ENCODE assay signal across 8 cellular contexts in the genomic region with DNA sequence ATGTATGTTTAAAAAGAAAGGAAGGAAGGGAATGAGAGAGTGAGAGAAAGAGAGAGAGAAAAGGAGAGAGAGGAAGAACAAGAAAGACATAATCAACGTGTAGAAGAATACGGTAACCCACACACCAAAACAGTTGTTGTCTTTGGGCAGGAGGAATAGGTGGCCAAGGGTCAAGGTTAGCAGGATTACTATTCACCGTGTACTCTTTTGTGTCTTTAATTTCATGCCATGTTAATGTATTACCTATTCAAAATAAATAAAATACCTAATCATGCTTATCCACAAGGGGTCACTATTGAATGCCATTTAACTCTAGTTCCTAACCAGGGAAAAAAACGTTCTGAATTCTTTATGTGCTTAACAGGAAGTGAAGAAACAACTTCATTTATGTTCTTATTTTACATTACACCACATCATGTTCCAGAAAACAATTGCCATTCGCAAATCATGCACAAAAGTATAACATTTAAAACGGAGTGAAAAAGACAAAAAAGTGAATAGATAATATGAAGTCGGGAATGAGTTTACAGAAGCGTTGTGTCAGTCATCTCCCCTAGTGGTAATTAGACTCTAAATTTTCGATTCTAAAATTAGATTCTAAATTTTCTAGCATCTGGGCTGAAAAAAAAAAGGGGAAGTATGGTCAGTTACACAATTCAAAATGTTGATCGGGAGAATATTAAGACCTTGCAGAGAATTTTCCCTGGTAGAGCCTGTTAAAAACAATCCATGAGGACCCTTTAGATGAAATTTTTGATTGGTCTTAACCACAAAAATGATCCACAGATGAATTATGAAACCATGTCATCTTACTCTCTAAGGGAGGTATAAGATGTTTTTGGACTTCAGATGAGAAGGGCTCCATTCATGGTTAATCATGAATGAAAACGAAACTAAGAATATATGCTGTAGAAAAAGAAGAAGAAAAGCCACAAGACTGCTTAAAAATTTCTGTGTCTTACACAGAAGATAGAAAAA. TPM values are rescaled to one million over a fixed set of nuclear protein-coding genes. Genes with fewer than 3 reads are reported as not detected.
DNase-seq lines count a peak whose midpoint lies in the region; ATAC-seq, FAIRE-seq and TF ChIP-seq lines count a peak whose summit lies in the region.

No MANE protein-coding gene starts in this region.

- no peaks in the 10 kb centered on the region for H3K4me1 ChIP-seq in muscle layer of colon (ENCODE audit: insufficient read depth, low read length)

- H3K9me3 ChIP-seq in muscle layer of colon (ENCODE audit: low read length), result no peaks in the 10 kb centered on the region

- ATAC-seq in GM18858 (IDR thresholded peaks at IDR 0.05; ENCODE audit: unreplicated experiment), result peak; percentile 52
- peak; percentile 55 for ATAC-seq in HG03025 (IDR thresholded peaks at IDR 0.05; ENCODE audit: low FRiP score, unreplicated experiment)

- DNase-seq in BJ (ENCODE audit: low read depth), result peak; percentile 28
- DNase-seq in NCI-H1436 treated with DMSO at 0.1 percent for 48 hours (lab: John Stamatoyannopoulos, UW), result peak; percentile 75
- DNase-seq in SKM-1 (lab: John Stamatoyannopoulos, UW; ENCODE audit: unreplicated experiment), result peak; percentile 99
- DNase-seq in stimulated activated CD8-positive, alpha-beta memory T cell treated with anti-CD3 and anti-CD28 coated beads, Interleukin-4, amount 100 ng/mL, for 48 hours, result no peak

- H3K36me3 ChIP-seq in BJ (ENCODE audit: control insufficient read depth, insufficient read depth, low read length) (no peaks in the 10 kb centered on the region), muscle layer of colon (ENCODE audit: insufficient read depth, low read length) (no peaks in the 10 kb centered on the region)

- no peak overlapping the region for H3K9ac ChIP-seq in muscle layer of colon (ENCODE audit: low read length)

- peak; percentile 93 for FAIRE-seq in endometrium (lab: Jason Lieb, UNC)

- POLR2A ChIA-PET in BJ (lab: Charles Lee), result no interaction called here

- peak overlapping the region; percentile 42 for H3K4me3 ChIP-seq in BJ (ENCODE audit: low read depth, low read length)
- peak overlapping the region; percentile 34 to 61 for H3K4me3 ChIP-seq in muscle layer of colon (ENCODE audit: low read depth in 1 of 2, low read length in 2 of 2)

- H3K27me3 ChIP-seq in BJ (ENCODE audit: control insufficient read depth, insufficient read depth, low read length) (no peaks in the 10 kb centered on the region; the same call in 1 of the 2 replicates), muscle layer of colon (ENCODE audit: control insufficient read depth in 1 of 2, insufficient read depth in 2 of 2, low read length in 2 of 2) (no peaks in the 10 kb centered on the region)

- H3K27ac ChIP-seq in muscle layer of colon (ENCODE audit: low read depth, low read length), result no peak overlapping the region

- CTCF ChIA-PET in BJ (lab: Yijun Ruan, JAX), result interaction anchor here (0.8 to 2.0 kb wide), 2 partner anchors 96 to 308 kb away, joined by 5 to 7 read pairs; no protein-coding TSS in a partner anchor

- peak; percentile 46 for TF ChIP-seq CTCF in BJ (IDR thresholded peaks at IDR 0.05; ENCODE audit: insufficient read depth, low read depth, low read length)

RNA-seq across cellular contexts. Expression of gene KMO, which starts 0.7 kb away (rescaled TPM):
- polyA plus RNA-seq in BJ (2011; rRNA removed), result not detected in 2 replicates
- polyA minus RNA-seq in BJ (2011; rRNA and poly(A)+ RNA removed), result not detected in 2 replicates

RNA-seq across cellular contexts. Expression of gene FH, which starts 11.9 kb away (rescaled TPM):
- 57.0 and 77.5 TPM in 2 replicates for polyA plus RNA-seq in BJ (2011; rRNA removed)
- polyA minus RNA-seq in BJ (2011; rRNA and poly(A)+ RNA removed), result 28.1 and 30.6 TPM in 2 replicates
